ENCODE assay signal across 16 cellular contexts in genomic region chr10:50426485-50426884, GRCh38.
DNase-seq lines count a peak whose midpoint lies in the region; ATAC-seq and TF ChIP-seq lines count a peak whose summit lies in the region.
"Had no signal": no experiment of that assay in that cellular context is flagged by ENCODE, and none has a peak within 500 bp of the region (broad histone marks: within the 10 kb centered on the region; RNA-seq: fewer than 3 reads in every experiment).

No MANE protein-coding gene starts in this region.

- H3K4me1 Mint-ChIP-seq in chondrocyte (ENCODE audit: low read depth), result peaks cover 8% of the 10 kb centered on the region

- no peak for TF ChIP-seq EP300 in gastroesophageal sphincter (IDR thresholded peaks at IDR 0.05)

- no peak overlapping the region for H3K4me3 ChIP-seq in gastroesophageal sphincter
- H3K4me3 ChIP-seq: BLaER1 treated with 17β-estradiol and CSF1 and Interleukin-3, amounts not matched to agents 10 nM and 100 nM; GM23338; vagina had no signal

- H3K4me3 Mint-ChIP-seq in chondrocyte (ENCODE audit: unreplicated experiment), result no peak overlapping the region
- H3K4me3 Mint-ChIP-seq: GM23338; T-helper 2 cell treated with Interferon-gamma antibody and Interleukin-4, amounts not matched to agents 5 μg/mL and 100 μg/mL, for 36 hours had no signal

- DNase-seq in chondrocyte (ENCODE audit: low spot score) (no peak), substantia nigra (lab: John Stamatoyannopoulos, UW) (no peak)
- no peak for DNase-seq in activated CD4-positive, alpha-beta T cell treated with anti-CD3 and anti-CD28 coated beads, Interleukin-2, amount 50 U/mL, for 4 hours
- DNase-seq: effector CD4-positive, alpha-beta T cell; GDM1; NCI-H2107 had no signal

- H3K9me3 ChIP-seq in gastroesophageal sphincter, result no peaks in the 10 kb centered on the region
- H3K9me3 ChIP-seq: vagina had no signal

- no peak overlapping the region for H3K27ac Mint-ChIP-seq in chondrocyte (ENCODE audit: unreplicated experiment)
- H3K27ac Mint-ChIP-seq: GM23338; T-helper 2 cell treated with Interferon-gamma antibody and Interleukin-4, amounts not matched to agents 5 μg/mL and 100 μg/mL, for 36 hours had no signal

- TF ChIP-seq CTCF in gastroesophageal sphincter (IDR thresholded peaks at IDR 0.05) (no peak), chondrocyte (IDR thresholded peaks at IDR 0.05) (no peak)

- H3K27me3 Mint-ChIP-seq in chondrocyte (ENCODE audit: low read depth), result no peaks in the 10 kb centered on the region

- TF ChIP-seq POLR2A in gastroesophageal sphincter (IDR thresholded peaks at IDR 0.05), result no peak

- H3K27me3 ChIP-seq in gastroesophageal sphincter, result no peaks in the 10 kb centered on the region
- H3K27me3 ChIP-seq: BLaER1 treated with 17β-estradiol and CSF1 and Interleukin-3, amounts not matched to agents 10 nM and 100 nM; vagina had no signal

- H3K27ac ChIP-seq in gastroesophageal sphincter (no peak overlapping the region), substantia nigra (ENCODE audit: low read depth, low read length, poor library complexity, severe bottlenecking) (no peak overlapping the region)
- H3K27ac ChIP-seq: vagina had no signal

- no peaks in the 10 kb centered on the region for H3K36me3 Mint-ChIP-seq in chondrocyte (ENCODE audit: low read depth)

- 100% methylated on average over 1 of the region's 1 CpG for WGBS in gastroesophageal sphincter (ENCODE audit: low coverage in 1 of 2), 2 donors

- peak; percentile 85 for ATAC-seq in GM18858 (IDR thresholded peaks at IDR 0.05; ENCODE audit: unreplicated experiment)
- peak; percentile 71 for ATAC-seq in GM21367 (IDR thresholded peaks at IDR 0.05; ENCODE audit: unreplicated experiment)
- ATAC-seq in HG02938 (IDR thresholded peaks at IDR 0.05; ENCODE audit: unreplicated experiment), result peak; percentile 82
- peak; percentile 82 for ATAC-seq in HG03558 (IDR thresholded peaks at IDR 0.05; ENCODE audit: extremely low read depth, unreplicated experiment)
- no peak for ATAC-seq in gastroesophageal sphincter
- ATAC-seq: GM23338, Panc1 had no signal

- H3K36me3 ChIP-seq in gastroesophageal sphincter, result no peaks in the 10 kb centered on the region
- H3K36me3 ChIP-seq: vagina had no signal

- no peaks in the 10 kb centered on the region for H3K9me3 Mint-ChIP-seq in chondrocyte (ENCODE audit: low read depth)
- H3K9me3 Mint-ChIP-seq: GM23338; T-helper 2 cell treated with Interferon-gamma antibody and Interleukin-4, amounts not matched to agents 5 μg/mL and 100 μg/mL, for 36 hours had no signal

- peaks cover 0 to 2% (median 0%) of the 10 kb centered on the region in 3 donors for H3K4me1 ChIP-seq in gastroesophageal sphincter
